Comparison of ENCODE assay signal across 16 cellular contexts in genomic region chr1:81832573-81832972, GRCh38. TPM values are rescaled to one million over a fixed set of nuclear protein-coding genes. Genes with fewer than 3 reads are reported as not detected.
A peak's percentile ranks its signal among the peaks of the same experiment; 100 is the strongest.
DNase-seq lines count a peak whose midpoint lies in the region; ATAC-seq, FAIRE-seq and TF ChIP-seq lines count a peak whose summit lies in the region.
"Had no signal": no experiment of that assay in that cellular context is flagged by ENCODE, and none has a peak within 500 bp of the region (broad histone marks: within the 10 kb centered on the region; RNA-seq: fewer than 3 reads in every experiment).

No MANE protein-coding gene starts in this region.

- no peaks in the 10 kb centered on the region for H3K27me3 Mint-ChIP-seq in GM23338 (ENCODE audit: insufficient read depth, low read depth, poor library complexity)
- H3K27me3 Mint-ChIP-seq in astrocyte (ENCODE audit: low read depth, unreplicated experiment) = no peaks in the 10 kb centered on the region
- H3K27me3 Mint-ChIP-seq: activated naive CD4-positive, alpha-beta T cell treated with anti-CD3 and anti-CD28 coated beads, Interleukin-2, amount 10 ng/mL, durations not matched to agents 7 days and 5 days; IgD-negative memory B cell; natural killer cell treated with Interleukin-12 subunit alpha and Interleukin-12 subunit beta and Interleukin-15 and Interleukin-18, amount 100 ng/mL, for 72 hours; stimulated activated memory B cell treated with anti-CD40 and anti-IgM and Interleukin-4, amounts not matched to agents 10 μg/mL and 1 μg/mL and 100 μg/mL, for 72 hours; T-cell had no signal

- no peaks in the 10 kb centered on the region for H3K36me3 ChIP-seq in GM23338 (ENCODE audit: insufficient read depth)
- no peaks in the 10 kb centered on the region for H3K36me3 ChIP-seq in astrocyte (ENCODE audit: insufficient read depth, low read length)
- no peaks in the 10 kb centered on the region for H3K36me3 ChIP-seq in heart right ventricle

- DNase-seq in GM23338 (ENCODE audit: low spot score) = peak; percentile 44
- DNase-seq in astrocyte (ENCODE audit: low read depth) = peak; percentile 83
- DNase-seq in heart right ventricle = no peak
- DNase-seq in skeletal muscle cell (ENCODE audit: low read depth) = peak; percentile 73
- no peak for DNase-seq in NCI-H2107 treated with DMSO at 0.1 percent for 48 hours (lab: John Stamatoyannopoulos, UW; ENCODE audit: unreplicated experiment)
- DNase-seq in iPS-NIHi7 (ENCODE audit: extremely low spot score) = no peak
- DNase-seq: activated CD4-positive, alpha-beta T cell treated with anti-CD3 and anti-CD28 coated beads, Interleukin-2, amount 50 U/mL, for 48 hours; activated naive CD4-positive, alpha-beta T cell treated with anti-CD3 and anti-CD28 coated beads, Interleukin-2, amount 10 ng/mL, durations not matched to agents 7 days and 5 days; effector memory CD4-positive, alpha-beta T cell; NCI-H187 treated with DMSO at 0.1 percent for 48 hours; T-cell had no signal

- H3K79me2 ChIP-seq in GM23338 (replicated peaks; ENCODE audit: insufficient read depth) (peaks cover 100% of the 10 kb centered on the region), astrocyte (ENCODE audit: insufficient read depth, low read length) (no peaks in the 10 kb centered on the region)

- H3K9me3 ChIP-seq in astrocyte (ENCODE audit: insufficient read depth, low read depth, low read length) (no peaks in the 10 kb centered on the region), heart right ventricle (no peaks in the 10 kb centered on the region)

- H3F3A ChIP-seq in GM23338 (replicated peaks; ENCODE audit: low read depth) = no peaks in the 10 kb centered on the region

- WGBS in heart right ventricle, 2 donors = 2 to 5% methylated on average over 1 of the region's 1 CpG

- H3K9me3 Mint-ChIP-seq in GM23338 = no peaks in the 10 kb centered on the region
- H3K9me3 Mint-ChIP-seq in astrocyte (ENCODE audit: unreplicated experiment) = no peaks in the 10 kb centered on the region
- H3K9me3 Mint-ChIP-seq: activated naive CD4-positive, alpha-beta T cell treated with anti-CD3 and anti-CD28 coated beads, Interleukin-2, amount 10 ng/mL, durations not matched to agents 7 days and 5 days; IgD-negative memory B cell; stimulated activated memory B cell treated with anti-CD40 and anti-IgM and Interleukin-4, amounts not matched to agents 10 μg/mL and 1 μg/mL and 100 μg/mL, for 72 hours had no signal

- H3K27ac ChIP-seq in GM23338 (ENCODE audit: low read depth) (peak overlapping the region; percentile 13; the same call in 1 of the 2 replicates), astrocyte (ENCODE audit: low read depth, low read length) (no peak overlapping the region), heart right ventricle (peak overlapping the region in 2 of 10 donors; percentile 23 to 32)

- no peaks in the 10 kb centered on the region; the same call in 2 of the 3 replicates for H3K36me3 Mint-ChIP-seq in GM23338 (ENCODE audit: low read depth)
- no peaks in the 10 kb centered on the region for H3K36me3 Mint-ChIP-seq in astrocyte (ENCODE audit: low read depth, unreplicated experiment)
- H3K36me3 Mint-ChIP-seq: activated naive CD4-positive, alpha-beta T cell treated with anti-CD3 and anti-CD28 coated beads, Interleukin-2, amount 10 ng/mL, durations not matched to agents 7 days and 5 days; IgD-negative memory B cell; natural killer cell treated with Interleukin-12 subunit alpha and Interleukin-12 subunit beta and Interleukin-15 and Interleukin-18, amount 100 ng/mL, for 72 hours; stimulated activated memory B cell treated with anti-CD40 and anti-IgM and Interleukin-4, amounts not matched to agents 10 μg/mL and 1 μg/mL and 100 μg/mL, for 72 hours; T-cell had no signal

- H3K27ac Mint-ChIP-seq in GM23338 = peak overlapping the region; percentile 89
- peak overlapping the region; percentile 90 for H3K27ac Mint-ChIP-seq in astrocyte (ENCODE audit: unreplicated experiment)
- H3K27ac Mint-ChIP-seq: activated naive CD4-positive, alpha-beta T cell treated with anti-CD3 and anti-CD28 coated beads, Interleukin-2, amount 10 ng/mL, durations not matched to agents 7 days and 5 days; IgD-negative memory B cell; natural killer cell treated with Interleukin-12 subunit alpha and Interleukin-12 subunit beta and Interleukin-15 and Interleukin-18, amount 100 ng/mL, for 72 hours; stimulated activated memory B cell treated with anti-CD40 and anti-IgM and Interleukin-4, amounts not matched to agents 10 μg/mL and 1 μg/mL and 100 μg/mL, for 72 hours; T-cell had no signal

- H3K4me2 ChIP-seq in GM23338 (no peak overlapping the region), astrocyte (ENCODE audit: low read length) (no peak overlapping the region)

- H3K9ac ChIP-seq in astrocyte (ENCODE audit: low read length) = no peak overlapping the region

- H3K4me1 ChIP-seq in GM23338 (ENCODE audit: insufficient read depth) = peaks cover 28% of the 10 kb centered on the region
- H3K4me1 ChIP-seq in astrocyte (ENCODE audit: insufficient read depth, low read length) = peaks cover 22% of the 10 kb centered on the region
- peaks cover 0 to 65% (median 44%) of the 10 kb centered on the region in 9 donors for H3K4me1 ChIP-seq in heart right ventricle

- no peaks in the 10 kb centered on the region for H3K9me2 ChIP-seq in GM23338 (ENCODE audit: insufficient read depth)

- peaks cover 8% of the 10 kb centered on the region; the same call in 1 of the 2 replicates for H4K20me1 ChIP-seq in GM23338 (replicated peaks; ENCODE audit: insufficient read depth)
- peaks cover 8% of the 10 kb centered on the region for H4K20me1 ChIP-seq in astrocyte (ENCODE audit: insufficient read depth, low read length)

- H3K4me3 ChIP-seq in GM23338 (no peak overlapping the region), astrocyte (ENCODE audit: insufficient read depth, low read depth, low read length) (no peak overlapping the region), heart right ventricle (no peak overlapping the region), skeletal muscle cell (ENCODE audit: low read depth, low read length) (no peak overlapping the region)

- H3K4me3 Mint-ChIP-seq in GM23338 (no peak overlapping the region), astrocyte (ENCODE audit: unreplicated experiment) (no peak overlapping the region)
- H3K4me3 Mint-ChIP-seq: activated naive CD4-positive, alpha-beta T cell treated with anti-CD3 and anti-CD28 coated beads, Interleukin-2, amount 10 ng/mL, durations not matched to agents 7 days and 5 days; natural killer cell treated with Interleukin-12 subunit alpha and Interleukin-12 subunit beta and Interleukin-15 and Interleukin-18, amount 100 ng/mL, for 72 hours; stimulated activated memory B cell treated with anti-CD40 and anti-IgM and Interleukin-4, amounts not matched to agents 10 μg/mL and 1 μg/mL and 100 μg/mL, for 72 hours; T-cell had no signal

- no peak for FAIRE-seq in astrocyte (lab: Jason Lieb, UNC)

- H3K4me1 Mint-ChIP-seq in GM23338 (peaks cover 45% of the 10 kb centered on the region), astrocyte (ENCODE audit: low read depth, unreplicated experiment) (peaks cover 48% of the 10 kb centered on the region)
- H3K4me1 Mint-ChIP-seq: activated naive CD4-positive, alpha-beta T cell treated with anti-CD3 and anti-CD28 coated beads, Interleukin-2, amount 10 ng/mL, durations not matched to agents 7 days and 5 days; IgD-negative memory B cell; stimulated activated memory B cell treated with anti-CD40 and anti-IgM and Interleukin-4, amounts not matched to agents 10 μg/mL and 1 μg/mL and 100 μg/mL, for 72 hours; T-cell had no signal

- H2AFZ ChIP-seq in GM23338 (no peak overlapping the region), astrocyte (ENCODE audit: low read depth, low read length) (no peak overlapping the region)

- ATAC-seq in GM23338 (peak; percentile 65), heart right ventricle (peak in 7 of 8 donors; percentile 38 to 69 (median 46)), GM18517 (IDR thresholded peaks at IDR 0.05; ENCODE audit: unreplicated experiment) (no peak), HG02610 (IDR thresholded peaks at IDR 0.05; ENCODE audit: unreplicated experiment) (no peak)
- ATAC-seq: natural killer cell treated with Interleukin-12 subunit alpha and Interleukin-12 subunit beta and Interleukin-15 and Interleukin-18, amount 100 ng/mL, for 72 hours; stimulated activated memory B cell treated with anti-CD40 and anti-IgM and Interleukin-4, amounts not matched to agents 10 μg/mL and 1 μg/mL and 100 μg/mL, for 72 hours; T-cell had no signal

- TF ChIP-seq CTCF in GM23338 (conservative IDR thresholded peaks at IDR 0.05; ENCODE audit: low read depth in 2 of 2) = no peak
- no peak for TF ChIP-seq CTCF in astrocyte (IDR thresholded peaks at IDR 0.05; ENCODE audit: insufficient read depth, low read depth, low read length)
- TF ChIP-seq CTCF in heart right ventricle (IDR thresholded peaks at IDR 0.05) = no peak

- H3K27me3 ChIP-seq in GM23338 (ENCODE audit: insufficient read depth) (no peaks in the 10 kb centered on the region), astrocyte (ENCODE audit: insufficient read depth, low read length) (no peaks in the 10 kb centered on the region), heart right ventricle (no peaks in the 10 kb centered on the region)

- intact Hi-C loops in heart right ventricle (cut with DNase I) = loop anchor here in 1 of 10 donors (10.0 kb wide), 1 partner anchor 142 kb away; no protein-coding TSS in a partner anchor

TF ChIP-seq in GM23338, 12 proteins besides CTCF, POLR2A, EP300 and RAD21 (continues in another document):
- TF ChIP-seq JUNB (IDR thresholded peaks at IDR 0.05; ENCODE audit: unreplicated experiment) (no peak), STAT1 (IDR thresholded peaks at IDR 0.05; ENCODE audit: unreplicated experiment) (no peak), ZNF331 (CRISPR knock-in tag; IDR thresholded peaks at IDR 0.05; ENCODE audit: low read depth) (no peak), EZH2 (IDR thresholded peaks at IDR 0.05; ENCODE audit: low read depth, unreplicated experiment) (no peak)

RNA-seq across cellular contexts. Expression of gene ADGRL2, which starts 31.8 kb away (rescaled TPM):
- total RNA-seq in GM23338 (2014; rRNA removed; shearing (Covaris generic)) = 90.3 and 104 TPM in 2 replicates
- polyA plus RNA-seq in GM23338 (2016; fragmentation: Nextera tagmentation; extraction: Ambion mirVana) (32.9 and 38.2 TPM in 2 replicates), heart right ventricle (10 to 100 TPM; 22.2 to 26.9 TPM)
- total RNA-seq in astrocyte (103 and 126 TPM in 2 replicates), heart right ventricle (10 to 100 TPM; 40.0 to 58.7 (median 49.3) TPM)
- polyA plus RNA-seq: IgD-negative memory B cell had no signal

Comparison
In these comparisons a context has a peak if more than half of its experiments do, and no peak if none do; other contexts are left out.
1. ATAC-seq: peak in GM23338 (single experiment) and heart right ventricle (7 of 8); none in GM18517 (single experiment) and HG02610 (single experiment).
2. DNase-seq: peak in GM23338 (single experiment), astrocyte (single experiment) and skeletal muscle cell (single experiment); none in heart right ventricle (0 of 2), NCI-H2107 treated with DMSO at 0.1 percent for 48 hours (single experiment) and iPS-NIHi7 (single experiment).